Comparison of ENCODE assay signal across 3 cellular contexts in the genomic region with DNA sequence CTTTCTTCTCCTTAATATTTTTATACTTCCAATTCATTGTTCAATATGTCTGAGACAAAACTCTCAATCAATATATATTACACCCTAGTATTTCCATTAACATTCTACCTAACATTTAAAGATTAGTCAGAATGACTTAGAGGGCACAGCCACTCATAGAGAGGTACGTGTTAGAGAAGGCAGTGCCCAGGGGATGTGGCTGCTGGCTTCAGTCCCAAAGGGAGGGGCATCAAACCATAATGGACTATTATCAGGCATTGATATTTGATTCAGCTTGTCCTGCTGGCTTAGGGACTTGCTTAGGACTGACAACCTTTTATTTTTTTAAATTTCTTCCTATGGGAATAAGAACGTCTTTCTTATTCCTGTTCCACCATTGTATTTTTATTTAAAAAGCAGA.
TF ChIP-seq lines count a peak whose summit lies in the region.

No MANE protein-coding gene starts in this region.

TF ChIP-seq in SK-N-SH, 30 proteins besides CTCF, POLR2A, EP300 and RAD21 (continued from another document):
- TF ChIP-seq, protein P1, sequence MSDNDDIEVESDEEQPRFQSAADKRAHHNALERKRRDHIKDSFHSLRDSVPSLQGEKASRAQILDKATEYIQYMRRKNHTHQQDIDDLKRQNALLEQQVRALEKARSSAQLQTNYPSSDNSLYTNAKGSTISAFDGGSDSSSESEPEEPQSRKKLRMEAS (IDR thresholded peaks at IDR 0.05; ENCODE audit: low read depth): no peak

TF ChIP-seq in SK-N-SH treated with all-trans-retinoic acid at 6 μM for 48 hours, 23 proteins besides CTCF, POLR2A, EP300 and RAD21:
- TF ChIP-seq TSHZ2 (CRISPR knock-in tag; IDR thresholded peaks at IDR 0.05) (no peak), PPARA (CRISPR knock-in tag; IDR thresholded peaks at IDR 0.05; ENCODE audit: borderline replicate concordance) (no peak), ESRRG (CRISPR knock-in tag; IDR thresholded peaks at IDR 0.05) (no peak), ZNF565 (CRISPR knock-in tag; conservative IDR thresholded peaks at IDR 0.05; ENCODE audit: low read depth) (no peak), ARNTL (CRISPR knock-in tag; IDR thresholded peaks at IDR 0.05; ENCODE audit: borderline replicate concordance, low read depth) (no peak), OSR1 (CRISPR knock-in tag; IDR thresholded peaks at IDR 0.05) (no peak), TOX (CRISPR knock-in tag; IDR thresholded peaks at IDR 0.05; ENCODE audit: borderline replicate concordance) (no peak), ZFP30 (CRISPR knock-in tag; IDR thresholded peaks at IDR 0.05) (no peak), ISL1 (CRISPR knock-in tag; IDR thresholded peaks at IDR 0.05) (no peak), TCF4 (CRISPR knock-in tag; IDR thresholded peaks at IDR 0.05; ENCODE audit: borderline replicate concordance) (no peak)
TF ChIP-seq in SK-N-SH treated with all-trans-retinoic acid at 6 μM for 48 hours: peak in this region for 0.

TF ChIP-seq in H1, 55 proteins besides CTCF, POLR2A, EP300 and RAD21 (continued from another document):
- TF ChIP-seq SUZ12 (IDR thresholded peaks at IDR 0.05; ENCODE audit: low read length) (no peak), CHD1 (IDR thresholded peaks at IDR 0.05; ENCODE audit: low read depth, low read length) (no peak), EZH2 (IDR thresholded peaks at IDR 0.05; ENCODE audit: low read depth, low read length, severe bottlenecking) (no peak), POU5F1 (IDR thresholded peaks at IDR 0.05; ENCODE audit: low read depth, low read length) (no peak), SP1 (IDR thresholded peaks at IDR 0.05; ENCODE audit: low read depth, low read length) (no peak)
- TF ChIP-seq, protein P1 (IDR thresholded peaks at IDR 0.05): no peak
